Comparison of ENCODE assay signal across 13 cellular contexts in the genomic region with DNA sequence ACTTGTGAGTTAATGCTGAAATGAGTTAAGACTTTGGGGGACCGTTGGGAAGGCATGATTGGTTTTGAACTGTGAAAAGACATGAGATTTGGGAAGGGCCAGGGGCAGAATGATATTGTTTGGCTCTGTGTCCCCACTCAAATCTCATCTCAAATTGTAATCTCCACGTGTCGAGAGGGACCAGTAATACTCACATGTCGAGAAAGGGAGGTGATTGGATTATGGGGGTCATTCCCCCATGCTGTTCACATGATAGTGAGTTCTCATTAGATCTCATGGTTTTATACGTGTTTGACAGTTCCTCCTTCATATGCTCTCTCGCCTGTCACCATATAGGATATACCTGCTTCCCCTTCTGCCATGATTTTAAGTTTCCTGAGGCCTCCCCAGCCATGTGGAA. TPM values are rescaled to one million over a fixed set of nuclear protein-coding genes. Genes with fewer than 3 reads are reported as not detected.
"Had no signal": no experiment of that assay in that cellular context is flagged by ENCODE, and none has a peak within 500 bp of the region (broad histone marks: within the 10 kb centered on the region; RNA-seq: fewer than 3 reads in every experiment).

No MANE protein-coding gene starts in this region.

RNA-seq across cellular contexts. Expression of gene HTR1F, which starts 21.0 kb away (rescaled TPM):
- total RNA-seq: activated naive CD4-positive, alpha-beta T cell treated with anti-CD3 and anti-CD28 coated beads for 36 hours; activated naive CD4-positive, alpha-beta T cell treated with anti-CD3 and anti-CD28 coated beads, Interleukin-2, amount 50 U/mL, for 72 hours; activated naive CD8-positive, alpha-beta T cell treated with anti-CD3 and anti-CD28 coated beads for 36 hours; activated naive CD8-positive, alpha-beta T cell treated with anti-CD3 and anti-CD28 coated beads, Interleukin-2, amount 10 ng/mL, durations not matched to agents 7 days and 5 days; activated T-cell treated with anti-CD3 and anti-CD28 coated beads, Interleukin-2, amount 50 U/mL, for 72 hours; activated T-helper 1 cell treated with anti-CD3 and anti-CD28 coated beads, Interleukin-12 subunit alpha, Interleukin-12 subunit beta, Interleukin-2, Interleukin-4 antibody, amounts not matched to agents 30 ng/mL and 10 ng/mL and 1 ng/mL, durations not matched to agents 14 hours and 24 hours and 36 hours; activated T-helper 17 cell treated with anti-CD3 and anti-CD28 coated beads, Interleukin-2, amount 50 U/mL, for 72 hours; activated T-helper 2 cell treated with anti-CD3 and anti-CD28 coated beads, Interferon-gamma antibody, Interleukin-2, Interleukin-4, amounts not matched to agents 10 μg/mL and 5 μg/mL and 100 μg/mL, durations not matched to agents 14 hours and 24 hours and 36 hours; ascending aorta; bronchial epithelial cell; cardiac muscle cell; chondrocyte had no signal
- polyA plus RNA-seq: aorta, cardiac muscle cell had no signal
